In genomic region chr4:168656055-168656660, GRCh38 we compare ENCODE assay signal across 12 cellular contexts.
DNase-seq lines count a peak whose midpoint lies in the region; ATAC-seq and TF ChIP-seq lines count a peak whose summit lies in the region.
"Had no signal": no experiment of that assay in that cellular context is flagged by ENCODE, and none has a peak within 500 bp of the region (broad histone marks: within the 10 kb centered on the region; RNA-seq: fewer than 3 reads in every experiment).

No MANE protein-coding gene starts in this region.

- H3K4me1 ChIP-seq in smooth muscle cell (ENCODE audit: low read depth) = peaks cover 37% of the 10 kb centered on the region
- H3K4me1 ChIP-seq in testis = no peaks in the 10 kb centered on the region

- peak overlapping the region; percentile 99 for H3K27ac ChIP-seq in smooth muscle cell (ENCODE audit: low read depth)
- no peak overlapping the region for H3K27ac ChIP-seq in testis
- H3K27ac ChIP-seq: 22Rv1 had no signal

- no peaks in the 10 kb centered on the region for H3K36me3 ChIP-seq in smooth muscle cell (ENCODE audit: low read depth)
- no peaks in the 10 kb centered on the region for H3K36me3 ChIP-seq in testis (ENCODE audit: low read depth, missing control alignments)

- intact Hi-C loops in testis (cut with DNase I; ENCODE audit: low total_unique reads) = no loop called here

- no peak for ATAC-seq in GM21619 (IDR thresholded peaks at IDR 0.05; ENCODE audit: unreplicated experiment)

- TF ChIP-seq CTCF in fibroblast of mammary gland (conservative IDR thresholded peaks at IDR 0.05; ENCODE audit: control insufficient read depth, insufficient read depth, low read depth, low read length) (no peak), smooth muscle cell (IDR thresholded peaks at IDR 0.05; ENCODE audit: borderline replicate concordance, insufficient read depth, poor library complexity, severe bottlenecking) (no peak), testis (IDR thresholded peaks at IDR 0.05) (no peak)

- peaks cover 96% of the 10 kb centered on the region for H3K79me2 ChIP-seq in smooth muscle cell (ENCODE audit: low read depth)

- H3K4me2 ChIP-seq in smooth muscle cell = peak overlapping the region; percentile 76

- peaks cover 6% of the 10 kb centered on the region for H4K20me1 ChIP-seq in smooth muscle cell (ENCODE audit: low read depth)

- TF ChIP-seq POLR2A in testis (IDR thresholded peaks at IDR 0.05) = no peak

- DNase-seq in NCI-H1417 (lab: John Stamatoyannopoulos, UW) (peak in 2 of 3 experiments; percentile 35 to 63), NCI-H1417 treated with DMSO at 0.1 percent for 48 hours (lab: John Stamatoyannopoulos, UW) (no peak), RPMI7951 (ENCODE audit: low read depth) (peak; percentile 76), fibroblast of mammary gland (ENCODE audit: low read depth) (peak; percentile 95), smooth muscle cell (lab: John Stamatoyannopoulos, UW; ENCODE audit: unreplicated experiment) (no peak), ecto neural progenitor cell (ENCODE audit: low spot score) (no peak), testis (no peak)
- DNase-seq: activated CD4-positive, alpha-beta memory T cell treated with anti-CD3 and anti-CD28 coated beads for 36 hours; activated naive CD8-positive, alpha-beta T cell treated with anti-CD3 and anti-CD28 coated beads for 36 hours; H9 had no signal

- H3K4me3 ChIP-seq in fibroblast of mammary gland (ENCODE audit: control insufficient read depth, low read depth, low read length) (no peak overlapping the region), smooth muscle cell (no peak overlapping the region), testis (no peak overlapping the region)

- H3F3A ChIP-seq in smooth muscle cell (ENCODE audit: low read depth) = peaks cover 40% of the 10 kb centered on the region

- WGBS in smooth muscle cell (ENCODE audit: low lambda C conversion rate) = 41% methylated on average over 4 of the region's 4 CpGs
- WGBS in testis, 2 donors = 92 to 95% methylated on average over 4 of the region's 4 CpGs

- H2AFZ ChIP-seq in smooth muscle cell (ENCODE audit: low read depth) = no peak overlapping the region

- H3K9me3 ChIP-seq in smooth muscle cell (replicated peaks; ENCODE audit: low read depth) = no peaks in the 10 kb centered on the region
- no peaks in the 10 kb centered on the region for H3K9me3 ChIP-seq in testis

- H3K27me3 ChIP-seq in smooth muscle cell (ENCODE audit: low read depth) (no peaks in the 10 kb centered on the region), testis (no peaks in the 10 kb centered on the region)

- H3K9ac ChIP-seq in smooth muscle cell (ENCODE audit: low read depth) = peak overlapping the region; percentile 49

Comparison
In these comparisons a context has a peak if more than half of its experiments do, and no peak if none do; other contexts are left out.
1. DNase-seq: peak in NCI-H1417 (2 of 3), RPMI7951 (single experiment) and fibroblast of mammary gland (single experiment); none in NCI-H1417 treated with DMSO at 0.1 percent for 48 hours (single experiment), smooth muscle cell (single experiment), ecto neural progenitor cell (single experiment) and testis (single experiment).